ENCODE assay signal across 9 cellular contexts in genomic region chr10:97195654-97196212, GRCh38. TPM values are rescaled to one million over a fixed set of nuclear protein-coding genes. Genes with fewer than 3 reads are reported as not detected.
DNase-seq lines count a peak whose midpoint lies in the region; ATAC-seq and TF ChIP-seq lines count a peak whose summit lies in the region.
"Had no signal": no experiment of that assay in that cellular context is flagged by ENCODE, and none has a peak within 500 bp of the region (broad histone marks: within the 10 kb centered on the region; RNA-seq: fewer than 3 reads in every experiment).

No MANE protein-coding gene starts in this region.

- no peak for ATAC-seq in left ventricle myocardium superior
- ATAC-seq in lower lobe of right lung: no peak

- H3K36me3 ChIP-seq in lower lobe of right lung: no peaks in the 10 kb centered on the region
- no peaks in the 10 kb centered on the region for H3K36me3 ChIP-seq in urinary bladder (ENCODE audit: insufficient read depth)

- H3K27ac ChIP-seq in lower lobe of right lung: no peak overlapping the region
- H3K27ac ChIP-seq in urinary bladder (ENCODE audit: low read depth): no peak overlapping the region

- H3K9me3 ChIP-seq in lower lobe of right lung: no peaks in the 10 kb centered on the region

- in situ Hi-C loops in astrocyte of the spinal cord (cut with HindIII; ENCODE audit: low sequenced_read_pairs): no loop called here
- in situ Hi-C loops in GM13977 (cut with MboI; ENCODE audit: low pct_unique_long_range_greater_than_20kb, low sequenced_read_pairs, unreplicated experiment): no loop called here

- peak; percentile 50 for DNase-seq in cardiac septum (ENCODE audit: low spot score)
- DNase-seq in left ventricle myocardium superior: no peak
- no peak for DNase-seq in astrocyte of the spinal cord (ENCODE audit: low read depth, low spot score)
- no peak for DNase-seq in lower lobe of right lung
- DNase-seq in AML-193 (lab: John Stamatoyannopoulos, UW): no peak
- DNase-seq in GM13977 (ENCODE audit: low spot score): no peak
- no peak for DNase-seq in stimulated activated naive CD4-positive, alpha-beta T cell treated with Interleukin-2 at 50 U/mL for 16 hours (lab: John Stamatoyannopoulos, UW)

- 21% methylated on average over 11 of the region's 11 CpGs for WGBS in urinary bladder

- H3K4me3 ChIP-seq in astrocyte of the spinal cord (ENCODE audit: low read depth, low read length): peak overlapping the region; percentile 46
- H3K4me3 ChIP-seq in lower lobe of right lung: peak overlapping the region; percentile 59
- peak overlapping the region; percentile 23 for H3K4me3 ChIP-seq in urinary bladder (ENCODE audit: low read depth, low read length)

- TF ChIP-seq CTCF in astrocyte of the spinal cord (IDR thresholded peaks at IDR 0.05; ENCODE audit: low read depth, low read length): no peak
- TF ChIP-seq CTCF in lower lobe of right lung (IDR thresholded peaks at IDR 0.05): no peak
- TF ChIP-seq CTCF in GM13977 (IDR thresholded peaks at IDR 0.05; ENCODE audit: extremely low read depth, insufficient read depth, missing control alignments): no peak

- H3K4me1 ChIP-seq in lower lobe of right lung: peaks cover 9% of the 10 kb centered on the region
- H3K4me1 ChIP-seq in urinary bladder (ENCODE audit: insufficient read depth): no peaks in the 10 kb centered on the region

- intact Hi-C loops in cardiac septum (cut with DNase I) (no loop called here), left ventricle myocardium superior (cut with micrococcal nuclease) (no loop called here), lower lobe of right lung (cut with DNase I) (loop anchor here (10.0 kb wide), 1 partner anchor 121 kb away; no protein-coding TSS in a partner anchor)

- peaks cover 32% of the 10 kb centered on the region for H3K27me3 ChIP-seq in lower lobe of right lung (ENCODE audit: low read depth)

RNA-seq across cellular contexts. Expression of gene SLIT1, which starts 10.0 kb away (rescaled TPM):
- 0.05 TPM for total RNA-seq in cardiac septum
- 0.17 TPM for total RNA-seq in left ventricle myocardium superior
- total RNA-seq in lower lobe of right lung: 0.41 TPM
- total RNA-seq in urinary bladder: 0.58 TPM
- polyA plus RNA-seq in urinary bladder: 0.19 TPM
- total RNA-seq: glomerular endothelial cell had no signal
